33 cellular contexts compared by ENCODE assay signal in the genomic region with DNA sequence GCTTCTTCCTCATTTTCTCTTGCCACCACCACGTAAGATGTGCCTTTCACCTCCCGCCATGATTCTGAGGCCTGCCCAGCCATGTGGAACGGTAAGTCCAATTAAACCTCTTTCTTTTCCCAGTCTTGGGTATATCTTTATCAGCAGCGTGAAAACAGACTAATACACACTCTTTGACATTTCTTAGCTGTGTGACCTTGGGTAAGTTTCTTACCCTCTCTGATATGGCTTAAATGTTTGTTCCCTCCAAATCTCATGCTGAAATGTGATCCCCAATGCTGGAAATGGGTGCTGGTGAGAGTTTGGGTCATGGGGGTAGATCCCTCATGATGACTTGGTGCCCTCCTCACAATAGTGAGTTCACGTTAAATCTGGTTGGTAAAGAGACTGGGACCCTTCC.
"Had no signal": no experiment of that assay in that cellular context is flagged by ENCODE, and none has a peak within 500 bp of the region (broad histone marks: within the 10 kb centered on the region; RNA-seq: fewer than 3 reads in every experiment).

No MANE protein-coding gene starts in this region.

- H3K36me3 ChIP-seq: MG63 had no signal

- H3K9ac ChIP-seq: KMS-11 had no signal

- H3K4me2 ChIP-seq: KMS-11 had no signal

- H3K9me3 ChIP-seq: MG63 had no signal

- DNase-seq: Kasumi-1, MG63, MM.1S, MV-4-11, NCI-H1048, NCI-H1092, NCI-H1092 treated with DMSO at 0.1 percent for 48 hours, NCI-H1105, NCI-H1105 treated with DMSO at 0.1 percent for 48 hours, NCI-H1417, NCI-H1417 treated with DMSO at 0.1 percent for 48 hours, NCI-H1436, NCI-H1436 treated with DMSO at 0.1 percent for 48 hours, NCI-H146, NCI-H1694, NCI-H1694 treated with DMSO at 0.1 percent for 48 hours, NCI-H187, NCI-H187 treated with DMSO at 0.1 percent for 48 hours, NCI-H2029, NCI-H2029 treated with DMSO at 0.1 percent for 48 hours, NCI-H2081, NCI-H2081 treated with DMSO at 0.1 percent for 48 hours, NCI-H2107, NCI-H2171, NCI-H2171 treated with DMSO at 0.1 percent for 48 hours, NCI-H2227 treated with DMSO at 0.1 percent for 48 hours, NCI-H226, NCI-H345, NCI-H446, NCI-H446 treated with DMSO at 0.1 percent for 48 hours, NCI-H510A, NCI-H510A treated with DMSO at 0.1 percent for 48 hours had no signal

- H3K27me3 ChIP-seq: MG63 had no signal

- H3K4me3 ChIP-seq: MG63 had no signal

- H3K27ac ChIP-seq: KMS-11 had no signal
